Comparison of ENCODE assay signal across 11 cellular contexts in genomic region chr10:110903280-110904278, GRCh38. TPM values are rescaled to one million over a fixed set of nuclear protein-coding genes. Genes with fewer than 3 reads are reported as not detected.
DNase-seq lines count a peak whose midpoint lies in the region; ATAC-seq, FAIRE-seq and TF ChIP-seq lines count a peak whose summit lies in the region.
"Had no signal": no experiment of that assay in that cellular context is flagged by ENCODE, and none has a peak within 500 bp of the region (broad histone marks: within the 10 kb centered on the region; RNA-seq: fewer than 3 reads in every experiment).

No MANE protein-coding gene starts in this region.

- SMC1A ChIA-PET in GM12878 (lab: Charles Lee; ENCODE audit: uncharacterized antibody, unreplicated experiment) = interaction anchor here (1.0 to 15.0 kb wide), 9 partner anchors 10 to 295 kb away, joined by 3 to 221 read pairs (median 5); partner anchors contain the start of genes BBIP1 and SHOC2

- no peak for TF ChIP-seq EP300 in GM12878 (IDR thresholded peaks at IDR 0.05; ENCODE audit: borderline replicate concordance in 1 of 2, control insufficient read depth in 1 of 2, low read depth in 2 of 2, low read length in 2 of 2)

- H3K4me1 Mint-ChIP-seq in stimulated activated effector memory CD8-positive, alpha-beta T cell treated with anti-CD3 and anti-CD28 coated beads, Interleukin-12 subunit alpha, Interleukin-12 subunit beta, amount 100 ng/mL, for 72 hours = peaks cover 34% of the 10 kb centered on the region
- peaks cover 17% of the 10 kb centered on the region for H3K4me1 Mint-ChIP-seq in endodermal cell
- peaks cover 21% of the 10 kb centered on the region for H3K4me1 Mint-ChIP-seq in T-helper 2 cell treated with Interferon-gamma antibody and Interleukin-4, amounts not matched to agents 5 μg/mL and 100 μg/mL, for 36 hours (ENCODE audit: low read depth)

- intact Hi-C loops in GM12878 (cut with micrococcal nuclease; ENCODE audit: unreplicated experiment) = loop anchor here (5.0 kb wide), 1 partner anchor 291 kb away; no protein-coding TSS in a partner anchor

- BruUV-seq in GM12878 (replicated peaks; lab: Mats Ljungman, UMichigan) = no TSS peak

- peak; percentile 27 for DNase-seq in activated naive CD4-positive, alpha-beta T cell treated with Interleukin-2 at 50 U/mL for 16 hours
- DNase-seq in activated naive CD4-positive, alpha-beta T cell (lab: John Stamatoyannopoulos, UW) = no peak
- DNase-seq in GM12878 (ENCODE audit: low read depth, low spot score) (no peak), endodermal cell (no peak), activated gamma-delta T cell (lab: John Stamatoyannopoulos, UW) (no peak)
- peak in 1 of 2 donors; percentile 67 for DNase-seq in stimulated activated effector memory CD8-positive, alpha-beta T cell treated with anti-CD3 and anti-CD28 coated beads, Interleukin-12 subunit alpha, Interleukin-12 subunit beta, amount 100 ng/mL, for 72 hours (ENCODE audit: low spot score in 2 of 2)
- no peak for DNase-seq in T-helper 2 cell treated with Interferon-gamma antibody and Interleukin-4, amounts not matched to agents 5 μg/mL and 100 μg/mL, for 36 hours (ENCODE audit: low spot score)
- DNase-seq: colonic mucosa, NCI-H2227 treated with DMSO at 0.1 percent for 48 hours had no signal

- H3K27ac Mint-ChIP-seq in stimulated activated effector memory CD8-positive, alpha-beta T cell treated with anti-CD3 and anti-CD28 coated beads, Interleukin-12 subunit alpha, Interleukin-12 subunit beta, amount 100 ng/mL, for 72 hours = peak overlapping the region; percentile 75
- H3K27ac Mint-ChIP-seq in endodermal cell = no peak overlapping the region
- no peak overlapping the region for H3K27ac Mint-ChIP-seq in T-helper 2 cell treated with Interferon-gamma antibody and Interleukin-4, amounts not matched to agents 5 μg/mL and 100 μg/mL, for 36 hours

- no peak for TF ChIP-seq RAD21 in GM12878 (IDR thresholded peaks at IDR 0.05; ENCODE audit: insufficient read depth, low read depth, low read length)

- in situ Hi-C loops in GM12878 (cut with MboI) = loop anchor here (5.0 to 10.0 kb wide), 2 partner anchors 296 to 301 kb away; no protein-coding TSS in a partner anchor

- H3K36me3 ChIP-seq in GM12878 (ENCODE audit: control insufficient read depth in 2 of 2, insufficient read depth in 2 of 2, low read length in 1 of 2) = no peaks in the 10 kb centered on the region; a peak in 2 of 4 replicates
- H3K36me3 ChIP-seq in endodermal cell (ENCODE audit: control insufficient read depth, insufficient read depth, low read length) = peaks cover 26% of the 10 kb centered on the region

- H3K4me3 Mint-ChIP-seq in stimulated activated effector memory CD8-positive, alpha-beta T cell treated with anti-CD3 and anti-CD28 coated beads, Interleukin-12 subunit alpha, Interleukin-12 subunit beta, amount 100 ng/mL, for 72 hours = peak overlapping the region; percentile 1
- no peak overlapping the region for H3K4me3 Mint-ChIP-seq in endodermal cell
- H3K4me3 Mint-ChIP-seq in T-helper 2 cell treated with Interferon-gamma antibody and Interleukin-4, amounts not matched to agents 5 μg/mL and 100 μg/mL, for 36 hours = no peak overlapping the region

- peak; percentile 57 for TF ChIP-seq POLR2A in GM12878 (IDR thresholded peaks at IDR 0.05; ENCODE audit: low read depth, low read length)

- H3K4me2 ChIP-seq in GM12878 (ENCODE audit: control insufficient read depth, insufficient read depth) = no peak overlapping the region

- H3K36me3 Mint-ChIP-seq in stimulated activated effector memory CD8-positive, alpha-beta T cell treated with anti-CD3 and anti-CD28 coated beads, Interleukin-12 subunit alpha, Interleukin-12 subunit beta, amount 100 ng/mL, for 72 hours = peaks cover 48% of the 10 kb centered on the region
- peaks cover 20% of the 10 kb centered on the region for H3K36me3 Mint-ChIP-seq in endodermal cell (ENCODE audit: low read depth)
- peaks cover 10% of the 10 kb centered on the region for H3K36me3 Mint-ChIP-seq in T-helper 2 cell treated with Interferon-gamma antibody and Interleukin-4, amounts not matched to agents 5 μg/mL and 100 μg/mL, for 36 hours (ENCODE audit: low read depth)

- POLR2A ChIA-PET in GM12878 (lab: Charles Lee) = interaction anchor here (1.6 kb wide), 1 partner anchor 14 kb away, joined by 5 read pairs; no protein-coding TSS in a partner anchor

- no peak overlapping the region for H2AFZ ChIP-seq in GM12878 (ENCODE audit: control insufficient read depth, low read depth, low read length)

- CTCF ChIA-PET in GM12878 (lab: Yijun Ruan, JAX) = interaction anchor here (0.6 to 3.0 kb wide), 5 partner anchors 10 to 100 kb away, joined by 3 to 9 read pairs (median 3); no protein-coding TSS in a partner anchor

- H3K27me3 ChIP-seq in GM12878 (replicated peaks in 1 of 2; ENCODE audit: control insufficient read depth in 2 of 2, insufficient read depth in 2 of 2, low read length in 1 of 2) (no peaks in the 10 kb centered on the region), endodermal cell (ENCODE audit: control insufficient read depth, insufficient read depth, low read length, poor library complexity, severe bottlenecking) (no peaks in the 10 kb centered on the region)
- H3K27me3 ChIP-seq: colonic mucosa had no signal

- TF ChIP-seq CTCF in GM12878 (IDR thresholded peaks at IDR 0.05 in 2 of 3, conservative IDR thresholded peaks at IDR 0.05 in 1 of 3; ENCODE audit: control insufficient read depth in 2 of 3, extremely low read depth in 1 of 3, insufficient read depth in 1 of 3, low read depth in 3 of 3, low read length in 3 of 3) = no peak
- TF ChIP-seq CTCF in endodermal cell (conservative IDR thresholded peaks at IDR 0.05) = no peak

- H3K9me3 Mint-ChIP-seq in stimulated activated effector memory CD8-positive, alpha-beta T cell treated with anti-CD3 and anti-CD28 coated beads, Interleukin-12 subunit alpha, Interleukin-12 subunit beta, amount 100 ng/mL, for 72 hours = no peaks in the 10 kb centered on the region
- H3K9me3 Mint-ChIP-seq in endodermal cell = no peaks in the 10 kb centered on the region
- H3K9me3 Mint-ChIP-seq in T-helper 2 cell treated with Interferon-gamma antibody and Interleukin-4, amounts not matched to agents 5 μg/mL and 100 μg/mL, for 36 hours = no peaks in the 10 kb centered on the region

- 44% methylated on average over 3 of the region's 3 CpGs for WGBS in GM12878 (ENCODE audit: insufficient coverage, insufficient replicate concordance, low lambda C conversion rate, missing lambda C conversion rate)
- WGBS in endodermal cell (ENCODE audit: insufficient coverage in 1 of 2, insufficient read length in 1 of 2), 2 experiments = 88 to 92% methylated on average over 2 to 3 of the region's 3 CpGs

- RAD21 ChIA-PET in GM12878 (lab: Charles Lee; ENCODE audit: unreplicated experiment) = interaction anchor here (1.1 to 3.7 kb wide), 5 partner anchors 8 to 130 kb away, joined by 3 to 19 read pairs (median 4); partner anchors contain the start of genes BBIP1 and SHOC2

- H3K9me3 ChIP-seq in GM12878 (replicated peaks; ENCODE audit: control insufficient read depth, insufficient read depth, low read length) = no peaks in the 10 kb centered on the region
- no peaks in the 10 kb centered on the region for H3K9me3 ChIP-seq in endodermal cell (ENCODE audit: control insufficient read depth, low read length)
- H3K9me3 ChIP-seq: colonic mucosa had no signal

- H3K4me1 ChIP-seq in GM12878 (ENCODE audit: control insufficient read depth, insufficient read depth, low read length) (peaks cover 7% of the 10 kb centered on the region; the same call in 1 of the 2 replicates), endodermal cell (ENCODE audit: control insufficient read depth, insufficient read depth, low read length) (peaks cover 5% of the 10 kb centered on the region)
- H3K4me1 ChIP-seq: colonic mucosa had no signal

- H3K9ac ChIP-seq in GM12878 (ENCODE audit: control insufficient read depth, insufficient read depth, low read length) = no peak overlapping the region
- H3K9ac ChIP-seq in endodermal cell (ENCODE audit: extremely low read depth, low read length, poor library complexity, severe bottlenecking) = no peak overlapping the region

- H3K4me3 ChIP-seq in GM12878 (no peak overlapping the region), endodermal cell (ENCODE audit: low read length) (no peak overlapping the region)
- H3K4me3 ChIP-seq: colonic mucosa had no signal

- no peaks in the 10 kb centered on the region for H3K27me3 Mint-ChIP-seq in endodermal cell (ENCODE audit: insufficient read depth)
- H3K27me3 Mint-ChIP-seq in T-helper 2 cell treated with Interferon-gamma antibody and Interleukin-4, amounts not matched to agents 5 μg/mL and 100 μg/mL, for 36 hours (ENCODE audit: low read depth) = no peaks in the 10 kb centered on the region

- no peak for FAIRE-seq in GM12878 (lab: Jason Lieb, UNC)

- H3K79me2 ChIP-seq in GM12878 (ENCODE audit: control insufficient read depth, insufficient read depth, low read length) = no peaks in the 10 kb centered on the region

- no peak overlapping the region for H3K27ac ChIP-seq in GM12878 (ENCODE audit: control insufficient read depth, insufficient read depth)
- H3K27ac ChIP-seq in endodermal cell (ENCODE audit: low read depth, low read length) = no peak overlapping the region
- H3K27ac ChIP-seq: colonic mucosa, HL-60 had no signal

- peak; percentile 68 for ATAC-seq in HG03039 (IDR thresholded peaks at IDR 0.05; ENCODE audit: unreplicated experiment)
- peak; percentile 84 for ATAC-seq in GM12878
- peak; percentile 89 for ATAC-seq in stimulated activated effector memory CD8-positive, alpha-beta T cell treated with anti-CD3 and anti-CD28 coated beads, Interleukin-12 subunit alpha, Interleukin-12 subunit beta, amount 100 ng/mL, for 72 hours

- H4K20me1 ChIP-seq in GM12878 (ENCODE audit: control insufficient read depth, insufficient read depth) = no peaks in the 10 kb centered on the region

RNA-seq across cellular contexts. Expression of gene BBIP1, which starts 15.4 kb away (rescaled TPM):
- 53.8 and 60.1 TPM in 2 replicates for total RNA-seq in GM12878 (2013; cell fraction: nucleolus; rRNA removed)
- total RNA-seq in GM12878 (2014; rRNA removed) = 13.8 and 19.2 TPM in 2 replicates
- total RNA-seq in GM12878 (2014; rRNA removed; fragmentation: Illumina TruSeq; extraction: Trizol) = 25.1 and 26.1 TPM in 2 replicates
- 16.4 and 19.1 TPM in 2 replicates for total RNA-seq in GM12878 (2021)
- polyA plus RNA-seq in GM12878 (2011; ENCODE audit: low read depth) = 8.1 TPM
- polyA plus RNA-seq in GM12878 (2011; rRNA removed) = 34.3 and 67.2 TPM in 2 replicates
- 10.1 and 11.6 TPM in 2 replicates for polyA plus RNA-seq in GM12878 (2011; cell fraction: cytosol; rRNA removed)
- polyA plus RNA-seq in GM12878 (2011; cell fraction: nucleus; rRNA removed) = 25.2 and 26.0 TPM in 2 replicates
- 23.8 and 25.3 TPM in 2 replicates for polyA plus RNA-seq in GM12878 (2012)
- 31.9 and 32.6 TPM in 2 replicates for polyA plus RNA-seq in GM12878 (2014; fragmentation: Illumina TruSeq; extraction: Trizol)
- 10 to 100 TPM; 34.7 to 40.8 TPM for polyA plus RNA-seq in GM12878 (2014; fragmentation: Nextera tagmentation; extraction: Ambion mirVana)
- polyA plus RNA-seq in GM12878 (2014; rRNA removed) = 12.6 and 24.5 TPM in 2 replicates
- 10 to 100 TPM; 30.7 to 33.8 TPM for polyA plus RNA-seq in GM12878 (2016; fragmentation: Nextera tagmentation; extraction: Ambion mirVana)
- polyA minus RNA-seq in GM12878 (2011; rRNA and poly(A)+ RNA removed) = 13.2 and 17.4 TPM in 2 replicates
- polyA minus RNA-seq in GM12878 (2011; cell fraction: cytosol; rRNA and poly(A)+ RNA removed) = 4.3 and 9.0 TPM in 2 replicates
- polyA minus RNA-seq in GM12878 (2011; cell fraction: nucleus; rRNA and poly(A)+ RNA removed) = 17.3 and 23.0 TPM in 2 replicates
- total RNA-seq in endodermal cell = 10 to 100 TPM; 27.6 to 32.8 TPM
- polyA plus RNA-seq in endodermal cell (2013, experiment 1 of 2) = 40.6 TPM
- 45.4 TPM for polyA plus RNA-seq in endodermal cell (2013, experiment 2 of 2)

RNA-seq across cellular contexts. Expression of gene SHOC2, which starts 15.8 kb away (rescaled TPM):
- 83.0 and 89.3 TPM in 2 replicates for total RNA-seq in GM12878 (2013; cell fraction: nucleolus; rRNA removed)
- total RNA-seq in GM12878 (2014; rRNA removed) (42.6 and 45.6 TPM in 2 replicates), GM12878 (2014; rRNA removed; fragmentation: Illumina TruSeq; extraction: Trizol) (42.7 and 43.9 TPM in 2 replicates), GM12878 (2021) (50.7 and 55.1 TPM in 2 replicates), endodermal cell (10 to 100 TPM; 38.4 to 49.6 TPM)
- polyA plus RNA-seq in GM12878 (2011; ENCODE audit: low read depth) = 24.6 TPM
- polyA plus RNA-seq in GM12878 (2011; rRNA removed) (34.2 and 51.1 TPM in 2 replicates), GM12878 (2014; fragmentation: Illumina TruSeq; extraction: Trizol) (50.5 and 60.6 TPM in 2 replicates), GM12878 (2014; fragmentation: Nextera tagmentation; extraction: Ambion mirVana) (10 to 100 TPM; 30.2 to 36.2 TPM), GM12878 (2014; rRNA removed) (20.8 and 24.8 TPM in 2 replicates), GM12878 (2016; fragmentation: Nextera tagmentation; extraction: Ambion mirVana) (10 to 100 TPM; 64.9 to 65.3 TPM)
- polyA plus RNA-seq in GM12878 (2011; cell fraction: cytosol; rRNA removed) = 12.6 and 16.9 TPM in 2 replicates
- 9.5 and 10.9 TPM in 2 replicates for polyA plus RNA-seq in GM12878 (2011; cell fraction: nucleus; rRNA removed)
- 35.2 and 38.3 TPM in 2 replicates for polyA plus RNA-seq in GM12878 (2012)
- polyA minus RNA-seq in GM12878 (2011; rRNA and poly(A)+ RNA removed) = 40.1 and 55.3 TPM in 2 replicates
- polyA minus RNA-seq in GM12878 (2011; cell fraction: cytosol; rRNA and poly(A)+ RNA removed) = 23.3 and 29.0 TPM in 2 replicates
- polyA minus RNA-seq in GM12878 (2011; cell fraction: nucleus; rRNA and poly(A)+ RNA removed) = 30.6 and 58.7 TPM in 2 replicates
- polyA plus RNA-seq in endodermal cell (2013, experiment 1 of 2) = 29.0 TPM
- 30.3 TPM for polyA plus RNA-seq in endodermal cell (2013, experiment 2 of 2)

RNA-seq across cellular contexts. Expression of gene PDCD4, which starts 31.9 kb away (rescaled TPM):
- total RNA-seq in GM12878 (2013; cell fraction: nucleolus; rRNA removed) = 343 and 354 TPM in 2 replicates
- total RNA-seq in GM12878 (2014; rRNA removed) (106 and 108 TPM in 2 replicates), GM12878 (2014; rRNA removed; fragmentation: Illumina TruSeq; extraction: Trizol) (168 and 179 TPM in 2 replicates), GM12878 (2021) (169 and 181 TPM in 2 replicates), endodermal cell (10 to 100 TPM; 46.5 to 48.5 TPM)
- polyA plus RNA-seq in GM12878 (2011; ENCODE audit: low read depth) = 158 TPM
- polyA plus RNA-seq in GM12878 (2011; rRNA removed) (189 and 280 TPM in 2 replicates), GM12878 (2014; fragmentation: Illumina TruSeq; extraction: Trizol) (219 and 380 TPM in 2 replicates), GM12878 (2014; fragmentation: Nextera tagmentation; extraction: Ambion mirVana) (100 to 1,000 TPM; 101 to 138 TPM), GM12878 (2014; rRNA removed) (155 and 174 TPM in 2 replicates), GM12878 (2016; fragmentation: Nextera tagmentation; extraction: Ambion mirVana) (100 to 1,000 TPM; 341 to 372 TPM)
- 33.8 and 38.8 TPM in 2 replicates for polyA plus RNA-seq in GM12878 (2011; cell fraction: cytosol; rRNA removed)
- 93.5 and 111 TPM in 2 replicates for polyA plus RNA-seq in GM12878 (2011; cell fraction: nucleus; rRNA removed)
- 313 and 387 TPM in 2 replicates for polyA plus RNA-seq in GM12878 (2012)
- 37.1 and 72.9 TPM in 2 replicates for polyA minus RNA-seq in GM12878 (2011; rRNA and poly(A)+ RNA removed)
- 31.5 and 42.2 TPM in 2 replicates for polyA minus RNA-seq in GM12878 (2011; cell fraction: cytosol; rRNA and poly(A)+ RNA removed)
- polyA minus RNA-seq in GM12878 (2011; cell fraction: nucleus; rRNA and poly(A)+ RNA removed) = 57.9 and 72.6 TPM in 2 replicates
- polyA plus RNA-seq in endodermal cell (2013, experiment 1 of 2) = 52.4 TPM
- polyA plus RNA-seq in endodermal cell (2013, experiment 2 of 2) = 41.7 TPM
